9 cellular contexts compared by ENCODE assay signal in genomic region chr5:123460296-123460729, GRCh38. TPM values are rescaled to one million over a fixed set of nuclear protein-coding genes. Genes with fewer than 3 reads are reported as not detected.
A peak's percentile ranks its signal among the peaks of the same experiment; 100 is the strongest.
DNase-seq lines count a peak whose midpoint lies in the region; ATAC-seq, FAIRE-seq and TF ChIP-seq lines count a peak whose summit lies in the region.
"Had no signal": no experiment of that assay in that cellular context is flagged by ENCODE, and none has a peak within 500 bp of the region (broad histone marks: within the 10 kb centered on the region; RNA-seq: fewer than 3 reads in every experiment).

No MANE protein-coding gene starts in this region.

- H3K27ac ChIP-seq in colonic mucosa (peak overlapping the region; percentile 61), small intestine (ENCODE audit: low read depth in 1 of 2, low read length in 1 of 2) (peak overlapping the region; percentile 44 to 75), uterus (no peak overlapping the region), tibial artery (no peak overlapping the region)

- peak overlapping the region in 1 of 2 donors; percentile 1 for H3K9ac ChIP-seq in colonic mucosa (ENCODE audit: low read depth in 2 of 2, low read length in 2 of 2)

- H3K4me3 Mint-ChIP-seq in activated CD4-positive, alpha-beta T cell treated with anti-CD3 and anti-CD28 coated beads for 36 hours, result no peak overlapping the region

- H3K4me1 Mint-ChIP-seq in activated CD4-positive, alpha-beta T cell treated with anti-CD3 and anti-CD28 coated beads for 36 hours, result peaks cover 17% of the 10 kb centered on the region

- H3K9me3 Mint-ChIP-seq in activated CD4-positive, alpha-beta T cell treated with anti-CD3 and anti-CD28 coated beads for 36 hours (ENCODE audit: low read depth), result peaks cover 2% of the 10 kb centered on the region

- ATAC-seq in activated CD4-positive, alpha-beta T cell treated with anti-CD3 and anti-CD28 coated beads for 36 hours, result peak; percentile 97

- H3K9me3 ChIP-seq in colonic mucosa (no peaks in the 10 kb centered on the region), small intestine (ENCODE audit: control insufficient read depth, low read depth) (no peaks in the 10 kb centered on the region), uterus (no peaks in the 10 kb centered on the region), tibial artery (no peaks in the 10 kb centered on the region)

- TF ChIP-seq CTCF in colonic mucosa (IDR thresholded peaks at IDR 0.05) (no peak), uterus (IDR thresholded peaks at IDR 0.05) (no peak), tibial artery (IDR thresholded peaks at IDR 0.05) (no peak)

- no peak for FAIRE-seq in RCC 7860 (lab: Jason Lieb, UNC)
- FAIRE-seq in small intestine (lab: Jason Lieb, UNC), result peak; percentile 96

- CTCF ChIA-PET in activated CD4-positive, alpha-beta T cell treated with anti-CD3 and anti-CD28 coated beads for 36 hours (lab: Charles Lee), result interaction anchor here (0.6 to 4.2 kb wide), 3 partner anchors 37 to 59 kb away, joined by 3 to 14 read pairs (median 3); partner anchors contain the start of gene CEP120

- H3K4me1 ChIP-seq in colonic mucosa (no peaks in the 10 kb centered on the region), small intestine (ENCODE audit: control insufficient read depth in 2 of 2, insufficient read depth in 1 of 2, low read depth in 1 of 2, low read length in 1 of 2) (no peaks in the 10 kb centered on the region), uterus (no peaks in the 10 kb centered on the region), tibial artery (no peaks in the 10 kb centered on the region)

- H3K27me3 Mint-ChIP-seq in activated CD4-positive, alpha-beta T cell treated with anti-CD3 and anti-CD28 coated beads for 36 hours, result no peaks in the 10 kb centered on the region

- intact Hi-C loops in activated CD4-positive, alpha-beta T cell treated with anti-CD3 and anti-CD28 coated beads for 36 hours (cut with DNase I, micrococcal nuclease), result loop anchor here (1.0 kb wide), 5 partner anchors 12 to 52 kb away; partner anchors contain the start of genes CEP120 (in 2 of the 2) and CSNK1G3 (in 2 of the 2)
- intact Hi-C loops in colonic mucosa (cut with DNase I) (no loop called here), uterus (cut with DNase I; ENCODE audit: low total_unique reads) (no loop called here), tibial artery (cut with DNase I; ENCODE audit: low total_unique reads) (no loop called here)

- DNase-seq in activated CD4-positive, alpha-beta T cell treated with anti-CD3 and anti-CD28 coated beads for 36 hours, result peak; percentile 61
- DNase-seq in activated CD4-positive, alpha-beta T cell treated with anti-CD3 and anti-CD28 coated beads, Interleukin-2, amount 50 U/mL, for 1 hour, result no peak
- DNase-seq in RCC 7860 (ENCODE audit: low spot score) (peak; percentile 29), colonic mucosa (peak; percentile 83), small intestine (peak; percentile 99), ureter (ENCODE audit: low spot score) (no peak), uterus (no peak), tibial artery (no peak)
- DNase-seq: activated gamma-delta T cell had no signal

- no peaks in the 10 kb centered on the region for H3K36me3 Mint-ChIP-seq in activated CD4-positive, alpha-beta T cell treated with anti-CD3 and anti-CD28 coated beads for 36 hours (ENCODE audit: low read depth)

- POLR2A ChIA-PET in activated CD4-positive, alpha-beta T cell treated with anti-CD3 and anti-CD28 coated beads for 36 hours (lab: Charles Lee), result interaction anchor here (0.6 to 1.0 kb wide), 2 partner anchors 22 to 37 kb away, joined by 3 to 5 read pairs; no protein-coding TSS in a partner anchor

- WGBS in small intestine, 3 donors, result 4 to 36% (median 10%) methylated on average over 2 of the region's 2 CpGs

- no peaks in the 10 kb centered on the region for H3K27me3 ChIP-seq in colonic mucosa
- no peaks in the 10 kb centered on the region for H3K27me3 ChIP-seq in small intestine (ENCODE audit: control insufficient read depth in 2 of 2, insufficient read depth in 2 of 2, low read length in 2 of 2)
- H3K27me3 ChIP-seq in uterus, result no peaks in the 10 kb centered on the region
- H3K27me3 ChIP-seq in tibial artery, result no peaks in the 10 kb centered on the region

- H3K4me3 ChIP-seq in colonic mucosa, result no peak overlapping the region
- no peak overlapping the region for H3K4me3 ChIP-seq in small intestine (ENCODE audit: low read depth in 1 of 2, low read length in 2 of 2)
- H3K4me3 ChIP-seq in uterus, result no peak overlapping the region
- H3K4me3 ChIP-seq in tibial artery, result no peak overlapping the region

- H3K36me3 ChIP-seq in colonic mucosa, result no peaks in the 10 kb centered on the region
- H3K36me3 ChIP-seq in small intestine (ENCODE audit: control insufficient read depth in 2 of 2, insufficient read depth in 2 of 2, low read length in 2 of 2), result no peaks in the 10 kb centered on the region
- no peaks in the 10 kb centered on the region for H3K36me3 ChIP-seq in uterus
- no peaks in the 10 kb centered on the region for H3K36me3 ChIP-seq in tibial artery

- TF ChIP-seq POLR2A in uterus (IDR thresholded peaks at IDR 0.05), result no peak

- H3K27ac Mint-ChIP-seq in activated CD4-positive, alpha-beta T cell treated with anti-CD3 and anti-CD28 coated beads for 36 hours, result peak overlapping the region; percentile 90

RNA-seq across cellular contexts. Expression of gene CEP120, which starts 37.1 kb away (rescaled TPM):
- total RNA-seq in activated CD4-positive, alpha-beta T cell treated with anti-CD3 and anti-CD28 coated beads for 36 hours, result 10 to 100 TPM; 29.5 to 32.5 TPM
- total RNA-seq in colonic mucosa, result 10 to 100 TPM; 11.7 to 18.2 TPM
- polyA plus RNA-seq in small intestine, result 1 to 10 TPM; 4.1 to 5.3 (median 4.9) TPM
- total RNA-seq in ureter, result 29.4 TPM
- total RNA-seq in uterus, result 10 to 100 TPM; 18.2 to 55.8 (median 41.0) TPM

RNA-seq across cellular contexts. Expression of gene CSNK1G3, which starts 51.7 kb away (rescaled TPM):
- 10 to 100 TPM; 30.6 to 31.5 TPM for total RNA-seq in activated CD4-positive, alpha-beta T cell treated with anti-CD3 and anti-CD28 coated beads for 36 hours
- total RNA-seq in colonic mucosa (10 to 100 TPM; 55.5 to 78.3 TPM), ureter (66.0 TPM), uterus (100 to 1,000 TPM in 1 of 4 donors, 10 to 100 TPM in 3; 42.8 to 151 (median 73.4) TPM)
- polyA plus RNA-seq in small intestine, result 10 to 100 TPM; 16.7 to 21.5 (median 18.9) TPM

Comparison
In these comparisons a context has a peak if more than half of its experiments do, and no peak if none do; other contexts are left out.
1. DNase-seq: peak in activated CD4-positive, alpha-beta T cell treated with anti-CD3 and anti-CD28 coated beads for 36 hours (single experiment), RCC 7860 (single experiment), colonic mucosa (single experiment) and small intestine (single experiment); none in activated CD4-positive, alpha-beta T cell treated with anti-CD3 and anti-CD28 coated beads, Interleukin-2, amount 50 U/mL, for 1 hour (single experiment), ureter (single experiment), uterus (0 of 2) and tibial artery (0 of 2).
2. H3K27ac ChIP-seq: peak in colonic mucosa (single experiment) and small intestine (2 of 2); none in uterus (0 of 2) and tibial artery (0 of 2).
3. intact Hi-C loops: an anchor here in activated CD4-positive, alpha-beta T cell treated with anti-CD3 and anti-CD28 coated beads for 36 hours (1.0 kb wide); none called in colonic mucosa, uterus and tibial artery.